Comparison of ENCODE assay signal across 9 cellular contexts in the genomic region with DNA sequence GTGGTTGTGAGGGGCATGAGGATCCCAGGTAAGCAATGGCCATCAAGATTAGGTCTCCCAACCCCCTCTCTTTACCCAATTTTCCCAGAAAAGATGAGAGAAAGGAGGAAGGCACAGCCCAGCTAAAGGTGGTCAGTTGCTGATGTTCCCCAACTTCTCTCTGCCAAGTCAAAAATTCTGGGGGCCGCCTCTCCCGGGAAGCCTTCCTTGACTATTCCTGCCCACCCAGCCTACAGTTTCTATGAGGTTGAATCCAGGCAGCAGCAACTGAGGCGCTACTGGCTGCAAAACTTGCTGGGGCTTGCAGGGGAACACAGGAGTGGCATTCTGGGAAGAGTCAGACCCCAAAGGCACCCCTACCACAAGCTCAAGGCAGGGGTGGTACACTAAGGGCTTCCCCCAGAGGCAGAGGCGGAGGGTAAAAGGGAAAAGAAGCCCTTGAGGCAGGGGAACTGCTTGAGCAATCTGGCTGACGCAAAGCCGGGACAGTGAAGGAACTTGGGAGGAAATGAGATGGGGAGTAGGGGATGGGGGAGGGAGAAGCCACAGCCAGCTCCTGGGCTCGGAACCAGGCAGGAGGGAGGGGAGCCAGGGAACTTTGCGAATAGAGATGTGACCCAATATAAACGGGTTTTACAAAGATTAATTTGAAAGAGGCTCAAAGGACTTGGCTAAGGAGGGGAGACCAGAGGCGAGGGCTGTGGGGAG. TPM values are rescaled to one million over a fixed set of nuclear protein-coding genes. Genes with fewer than 3 reads are reported as not detected.
A peak's percentile ranks its signal among the peaks of the same experiment; 100 is the strongest.
DNase-seq lines count a peak whose midpoint lies in the region; ATAC-seq and TF ChIP-seq lines count a peak whose summit lies in the region.
"Had no signal": no experiment of that assay in that cellular context is flagged by ENCODE, and none has a peak within 500 bp of the region (broad histone marks: within the 10 kb centered on the region; RNA-seq: fewer than 3 reads in every experiment).

No MANE protein-coding gene starts in this region.

- TF ChIP-seq POLR2A in body of pancreas (IDR thresholded peaks at IDR 0.05) = no peak

- no peak overlapping the region for H3K4me3 Mint-ChIP-seq in stimulated activated effector memory CD8-positive, alpha-beta T cell treated with anti-CD3 and anti-CD28 coated beads, Interleukin-12 subunit alpha, Interleukin-12 subunit beta, amount 100 ng/mL, for 72 hours

- intact Hi-C loops in body of pancreas (cut with DNase I) = no loop called here
- intact Hi-C loops in left cardiac atrium (cut with DNase I) = no loop called here
- intact Hi-C loops in sciatic nerve (cut with DNase I) = no loop called here

- H3K4me1 ChIP-seq in body of pancreas = no peaks in the 10 kb centered on the region

- H3K4me3 ChIP-seq in body of pancreas = no peak overlapping the region

- 55 to 69% methylated on average over 10 of the region's 10 CpGs for WGBS in body of pancreas, 2 donors

- no peak for TF ChIP-seq CTCF in body of pancreas (IDR thresholded peaks at IDR 0.05)

- H3K9me3 ChIP-seq in body of pancreas = no peaks in the 10 kb centered on the region

- H3K27ac ChIP-seq in body of pancreas = no peak overlapping the region

- H3K9me3 Mint-ChIP-seq in stimulated activated effector memory CD8-positive, alpha-beta T cell treated with anti-CD3 and anti-CD28 coated beads, Interleukin-12 subunit alpha, Interleukin-12 subunit beta, amount 100 ng/mL, for 72 hours = no peaks in the 10 kb centered on the region

- H3K36me3 Mint-ChIP-seq in stimulated activated effector memory CD8-positive, alpha-beta T cell treated with anti-CD3 and anti-CD28 coated beads, Interleukin-12 subunit alpha, Interleukin-12 subunit beta, amount 100 ng/mL, for 72 hours = no peaks in the 10 kb centered on the region

- DNase-seq in GM03348 (ENCODE audit: low spot score) (peak; percentile 92), body of pancreas (peak in 3 of 4 donors; percentile 36 to 72 (median 44)), left cardiac atrium (peak; percentile 88), sciatic nerve (ENCODE audit: low spot score) (peak; percentile 83)
- no peak for DNase-seq in stimulated activated effector memory CD8-positive, alpha-beta T cell treated with anti-CD3 and anti-CD28 coated beads, Interleukin-12 subunit alpha, Interleukin-12 subunit beta, amount 100 ng/mL, for 72 hours (ENCODE audit: low spot score in 2 of 2)
- no peak for DNase-seq in activated T-cell treated with anti-CD3 and anti-CD28 coated beads, Interleukin-2, amount 50 U/mL, for 48 hours
- DNase-seq: activated CD4-positive, alpha-beta T cell treated with anti-CD3 and anti-CD28 coated beads, Interleukin-2, amount 50 U/mL, for 4 hours had no signal

- no peak overlapping the region for H3K27ac Mint-ChIP-seq in stimulated activated effector memory CD8-positive, alpha-beta T cell treated with anti-CD3 and anti-CD28 coated beads, Interleukin-12 subunit alpha, Interleukin-12 subunit beta, amount 100 ng/mL, for 72 hours

- peak; percentile 58 for ATAC-seq in body of pancreas
- peak; percentile 77 to 95 for ATAC-seq in left cardiac atrium
- ATAC-seq in sciatic nerve = peak; percentile 90
- no peak for ATAC-seq in HG03565 (IDR thresholded peaks at IDR 0.05; ENCODE audit: unreplicated experiment)
- no peak for ATAC-seq in stimulated activated effector memory CD8-positive, alpha-beta T cell treated with anti-CD3 and anti-CD28 coated beads, Interleukin-12 subunit alpha, Interleukin-12 subunit beta, amount 100 ng/mL, for 72 hours
- ATAC-seq in HG03039 (IDR thresholded peaks at IDR 0.05; ENCODE audit: unreplicated experiment) = no peak

- H3K27me3 ChIP-seq in body of pancreas = no peaks in the 10 kb centered on the region

- peaks cover 19% of the 10 kb centered on the region for H3K4me1 Mint-ChIP-seq in stimulated activated effector memory CD8-positive, alpha-beta T cell treated with anti-CD3 and anti-CD28 coated beads, Interleukin-12 subunit alpha, Interleukin-12 subunit beta, amount 100 ng/mL, for 72 hours

- H3K36me3 ChIP-seq in body of pancreas (replicated peaks in 1 of 2; ENCODE audit: insufficient read depth in 1 of 2, low read depth in 2 of 2) = no peaks in the 10 kb centered on the region

RNA-seq across cellular contexts. Expression of gene SDC3, which starts 31.2 kb away (rescaled TPM):
- total RNA-seq in body of pancreas = 10 to 100 TPM in 1 of 2 donors, 1 to 10 TPM in 1; 7.8 to 19.1 TPM
- 10 to 100 TPM; 38.8 to 39.3 TPM for total RNA-seq in left cardiac atrium
- total RNA-seq in sciatic nerve = 84.9 TPM

Comparison
In these comparisons a context has a peak if more than half of its experiments do, and no peak if none do; other contexts are left out.
1. DNase-seq: peak in GM03348 (single experiment), body of pancreas (3 of 4), left cardiac atrium (single experiment) and sciatic nerve (single experiment); none in stimulated activated effector memory CD8-positive, alpha-beta T cell treated with anti-CD3 and anti-CD28 coated beads, Interleukin-12 subunit alpha, Interleukin-12 subunit beta, amount 100 ng/mL, for 72 hours (0 of 2) and activated T-cell treated with anti-CD3 and anti-CD28 coated beads, Interleukin-2, amount 50 U/mL, for 48 hours (0 of 2).
2. ATAC-seq: peak in body of pancreas (single experiment), left cardiac atrium (2 of 2) and sciatic nerve (single experiment); none in HG03565 (single experiment), stimulated activated effector memory CD8-positive, alpha-beta T cell treated with anti-CD3 and anti-CD28 coated beads, Interleukin-12 subunit alpha, Interleukin-12 subunit beta, amount 100 ng/mL, for 72 hours (single experiment) and HG03039 (single experiment).